ENCODE assay signal across 10 cellular contexts in the genomic region with DNA sequence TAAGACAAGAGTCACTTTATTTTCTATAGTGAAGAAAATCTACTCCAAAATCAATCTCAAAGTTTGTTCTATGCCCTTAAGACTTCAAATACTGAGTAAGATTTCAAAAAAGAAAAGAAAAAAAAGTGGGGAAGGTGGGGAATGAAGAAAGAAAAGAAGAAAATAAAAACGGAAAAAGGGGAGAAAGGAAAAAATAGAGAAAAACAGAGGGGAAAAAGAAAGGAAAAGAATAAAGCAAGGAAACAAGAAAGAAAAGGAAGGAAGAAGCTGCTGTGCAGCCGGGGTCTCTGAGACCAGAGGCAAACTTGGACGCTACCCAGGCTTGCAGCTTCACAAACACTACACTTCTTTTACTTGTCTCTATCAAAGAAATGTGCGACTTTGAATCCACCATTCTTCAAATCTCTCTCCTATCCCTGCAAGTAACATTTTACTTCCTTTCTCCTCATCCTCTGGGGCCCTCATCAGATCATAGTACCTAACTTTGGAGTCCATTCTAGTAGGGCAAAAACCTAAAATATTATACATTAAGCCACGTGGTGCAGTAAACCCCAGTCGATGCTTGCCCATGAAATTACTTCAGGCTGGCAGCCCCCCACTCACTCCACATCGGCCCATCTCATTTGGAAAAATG.
DNase-seq lines count a peak whose midpoint lies in the region; ATAC-seq and TF ChIP-seq lines count a peak whose summit lies in the region.
"Had no signal": no experiment of that assay in that cellular context is flagged by ENCODE, and none has a peak within 500 bp of the region (broad histone marks: within the 10 kb centered on the region; RNA-seq: fewer than 3 reads in every experiment).

No MANE protein-coding gene starts in this region.

- H3K4me1 Mint-ChIP-seq in T-cell = peaks cover 87 to 97% (median 93%) of the 10 kb centered on the region in 3 donors
- peaks cover 47% of the 10 kb centered on the region for H3K4me1 Mint-ChIP-seq in endothelial cell (ENCODE audit: unreplicated experiment)

- H3K36me3 Mint-ChIP-seq in T-cell (peaks cover 23% of the 10 kb centered on the region), endothelial cell (ENCODE audit: low read depth, unreplicated experiment) (no peaks in the 10 kb centered on the region)

- H3K27me3 Mint-ChIP-seq in T-cell = no peaks in the 10 kb centered on the region
- no peaks in the 10 kb centered on the region for H3K27me3 Mint-ChIP-seq in endothelial cell (ENCODE audit: unreplicated experiment)

- no peak for ATAC-seq in T-cell (replicated peaks in 1 of 4)
- ATAC-seq in GM19397 (IDR thresholded peaks at IDR 0.05; ENCODE audit: unreplicated experiment) = no peak
- ATAC-seq: esophagus mucosa had no signal

- POLR2A ChIA-PET in T-cell (lab: Charles Lee) = interaction anchor here (0.6 to 1.0 kb wide), 3 partner anchors 33 to 236 kb away, joined by 3 read pairs; no protein-coding TSS in a partner anchor

- peak; percentile 56 for DNase-seq in DMS 273 treated with DMSO at 0.1 percent for 48 hours (lab: John Stamatoyannopoulos, UW)
- peak in 1 of 34 experiments; percentile 22 for DNase-seq in T-cell
- no peak for DNase-seq in endothelial cell (ENCODE audit: low spot score)
- DNase-seq in pons (ENCODE audit: low spot score) = peak; percentile 59
- no peak for DNase-seq in epidermal melanocyte (ENCODE audit: insufficient read length, low spot score)
- DNase-seq in NCI-H2029 treated with DMSO at 0.1 percent for 48 hours (lab: John Stamatoyannopoulos, UW) = no peak
- DNase-seq in DMS53 (lab: John Stamatoyannopoulos, UW) = no peak
- DNase-seq: DND-41 had no signal

- H3K4me3 Mint-ChIP-seq in T-cell = peak overlapping the region; percentile 89 to 91 (median 89)
- H3K4me3 Mint-ChIP-seq in endothelial cell (ENCODE audit: unreplicated experiment) = peak overlapping the region; percentile 94

- no peak for TF ChIP-seq CTCF in endothelial cell (IDR thresholded peaks at IDR 0.05; ENCODE audit: unreplicated experiment)

- CTCF ChIA-PET in T-cell (lab: Charles Lee) = interaction anchor here (0.6 to 0.7 kb wide), 2 partner anchors 27 to 228 kb away, joined by 3 read pairs; no protein-coding TSS in a partner anchor

- peak overlapping the region; percentile 97 to 98 for H3K27ac Mint-ChIP-seq in T-cell
- H3K27ac Mint-ChIP-seq in endothelial cell (ENCODE audit: unreplicated experiment) = no peak overlapping the region

- H3K9me3 Mint-ChIP-seq in T-cell = no peaks in the 10 kb centered on the region
- H3K9me3 Mint-ChIP-seq in endothelial cell (ENCODE audit: unreplicated experiment) = no peaks in the 10 kb centered on the region

Comparison
In these comparisons a context has a peak if more than half of its experiments do, and no peak if none do; other contexts are left out.
1. DNase-seq: peak in DMS 273 treated with DMSO at 0.1 percent for 48 hours (single experiment) and pons (single experiment); none in endothelial cell (single experiment), epidermal melanocyte (single experiment), NCI-H2029 treated with DMSO at 0.1 percent for 48 hours (single experiment) and DMS53 (single experiment).